ENCODE assay signal across 1 cellular context in the genomic region with DNA sequence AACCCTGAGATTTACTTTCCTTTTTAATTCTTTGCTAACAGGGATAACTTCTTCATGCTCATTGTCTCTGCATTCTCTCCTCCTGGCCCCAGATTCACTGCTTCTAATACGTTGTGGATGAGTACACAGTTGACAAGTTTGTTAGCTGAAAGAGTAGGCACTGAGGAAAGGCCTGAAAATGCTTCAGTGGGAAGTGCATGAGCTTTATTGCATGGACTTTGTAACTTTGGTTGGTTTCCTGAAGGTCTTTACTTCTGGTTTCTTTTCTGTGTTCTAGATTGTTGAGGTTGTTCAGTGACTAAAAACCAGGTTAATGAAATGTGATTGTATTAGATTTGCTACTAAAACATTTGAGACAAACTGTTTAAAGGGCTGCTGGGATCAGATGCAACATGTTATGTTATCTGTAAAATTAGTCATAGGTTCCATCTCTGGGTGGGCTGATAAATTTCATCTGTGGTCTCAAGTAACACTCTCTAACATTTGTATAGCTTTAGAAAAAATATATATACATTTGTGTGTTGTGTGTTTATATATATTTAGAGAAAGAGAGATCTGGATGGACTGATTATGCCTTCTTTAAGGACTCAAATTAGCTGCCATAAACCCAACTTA.
TF ChIP-seq lines count a peak whose summit lies in the region.

No MANE protein-coding gene starts in this region.

TF ChIP-seq in IMR-90, 13 proteins besides CTCF, POLR2A, EP300 and RAD21 (continued from another document):
- TF ChIP-seq CEBPB (IDR thresholded peaks at IDR 0.05; ENCODE audit: low read depth, low read length), result no peak
- no peak for TF ChIP-seq RFX5 (IDR thresholded peaks at IDR 0.05; ENCODE audit: low read depth, low read length)
- no peak for TF ChIP-seq MXI1 (IDR thresholded peaks at IDR 0.05; ENCODE audit: borderline replicate concordance, low read depth, low read length)
- TF ChIP-seq SMC3 (IDR thresholded peaks at IDR 0.05; ENCODE audit: low read depth, low read length), result no peak
- no peak for TF ChIP-seq MAFK (IDR thresholded peaks at IDR 0.05; ENCODE audit: low read depth, low read length)
- TF ChIP-seq CHD1 (IDR thresholded peaks at IDR 0.05; ENCODE audit: low read depth, low read length), result no peak
- TF ChIP-seq MAZ (IDR thresholded peaks at IDR 0.05; ENCODE audit: borderline replicate concordance, low read depth, low read length), result no peak
- TF ChIP-seq, protein P1, sequence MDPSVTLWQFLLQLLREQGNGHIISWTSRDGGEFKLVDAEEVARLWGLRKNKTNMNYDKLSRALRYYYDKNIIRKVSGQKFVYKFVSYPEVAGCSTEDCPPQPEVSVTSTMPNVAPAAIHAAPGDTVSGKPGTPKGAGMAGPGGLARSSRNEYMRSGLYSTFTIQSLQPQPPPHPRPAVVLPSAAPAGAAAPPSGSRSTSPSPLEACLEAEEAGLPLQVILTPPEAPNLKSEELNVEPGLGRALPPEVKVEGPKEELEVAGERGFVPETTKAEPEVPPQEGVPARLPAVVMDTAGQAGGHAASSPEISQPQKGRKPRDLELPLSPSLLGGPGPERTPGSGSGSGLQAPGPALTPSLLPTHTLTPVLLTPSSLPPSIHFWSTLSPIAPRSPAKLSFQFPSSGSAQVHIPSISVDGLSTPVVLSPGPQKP (IDR thresholded peaks at IDR 0.05; ENCODE audit: borderline replicate concordance, low read depth, low read length), result no peak
